Comparison of ENCODE assay signal across 17 cellular contexts in genomic region chrX:40177942-40178715, GRCh38.
DNase-seq lines count a peak whose midpoint lies in the region; ATAC-seq and TF ChIP-seq lines count a peak whose summit lies in the region.
"Had no signal": no experiment of that assay in that cellular context is flagged by ENCODE, and none has a peak within 500 bp of the region (broad histone marks: within the 10 kb centered on the region; RNA-seq: fewer than 3 reads in every experiment).

No MANE protein-coding gene starts in this region.

- ATAC-seq in activated T-cell treated with anti-CD3 and anti-CD28 coated beads, Interleukin-2, amount 50 U/mL, for 72 hours (replicated peaks in 1 of 2) = no peak
- ATAC-seq in GM23338 (no peak), GM19463 (IDR thresholded peaks at IDR 0.05; ENCODE audit: unreplicated experiment) (no peak)
- no peak for ATAC-seq in central memory CD8-positive, alpha-beta T cell (replicated peaks; ENCODE audit: extremely low read depth, poor library complexity, severe bottlenecking)
- no peak for ATAC-seq in stimulated activated memory B cell treated with anti-CD40 and anti-IgM and Interleukin-4, amounts not matched to agents 10 μg/mL and 1 μg/mL and 100 μg/mL, for 72 hours
- ATAC-seq: activated T-helper 17 cell treated with anti-CD3 and anti-CD28 coated beads, Interleukin-2, amount 50 U/mL, for 72 hours; body of pancreas; SK-N-SH treated with all-trans-retinoic acid at 6 μM for 48 hours had no signal

- H3K4me3 Mint-ChIP-seq in activated T-cell treated with anti-CD3 and anti-CD28 coated beads, Interleukin-2, amount 50 U/mL, for 72 hours = peak overlapping the region in 1 of 2 donors; percentile 49
- peak overlapping the region; percentile 29; the same call in 1 of the 3 replicates for H3K4me3 Mint-ChIP-seq in GM23338
- H3K4me3 Mint-ChIP-seq in central memory CD8-positive, alpha-beta T cell = no peak overlapping the region
- H3K4me3 Mint-ChIP-seq in stimulated activated memory B cell treated with anti-CD40 and anti-IgM and Interleukin-4, amounts not matched to agents 10 μg/mL and 1 μg/mL and 100 μg/mL, for 72 hours = no peak overlapping the region

- DNase-seq in activated T-cell treated with anti-CD3 and anti-CD28 coated beads, Interleukin-2, amount 50 U/mL, for 72 hours = no peak
- DNase-seq in activated T-cell treated with anti-CD3 and anti-CD28 coated beads for 4 hours (no peak), GM23338 (ENCODE audit: low spot score) (no peak), GM10266 (ENCODE audit: extremely low spot score) (no peak), RWPE1 (ENCODE audit: low spot score) (no peak)
- DNase-seq in central memory CD8-positive, alpha-beta T cell (ENCODE audit: low spot score in 2 of 2) = no peak
- DNase-seq: body of pancreas; DMS79 treated with DMSO at 0.1 percent for 48 hours; effector CD4-positive, alpha-beta T cell; NCI-H1092; NCI-H2227 treated with DMSO at 0.1 percent for 48 hours; WERI-Rb-1 had no signal

- H3K79me2 ChIP-seq in GM23338 (replicated peaks; ENCODE audit: insufficient read depth) = peaks cover 7% of the 10 kb centered on the region; the same call in 1 of the 2 replicates
- H3K79me2 ChIP-seq: parathyroid adenoma had no signal

- H4K20me1 ChIP-seq in GM23338 (replicated peaks; ENCODE audit: insufficient read depth) = no peaks in the 10 kb centered on the region

- peaks cover 8% of the 10 kb centered on the region; the same call in 1 of the 2 replicates for H3K4me1 ChIP-seq in GM23338 (ENCODE audit: insufficient read depth)

- no peak overlapping the region for H3K27ac ChIP-seq in GM23338 (ENCODE audit: low read depth)
- H3K27ac ChIP-seq in RWPE1 = no peak overlapping the region
- H3K27ac ChIP-seq: WERI-Rb-1 had no signal

- TF ChIP-seq CTCF in GM23338 (conservative IDR thresholded peaks at IDR 0.05; ENCODE audit: low read depth in 2 of 2) = no peak
- TF ChIP-seq CTCF in GM10266 (IDR thresholded peaks at IDR 0.05; ENCODE audit: control insufficient read depth, insufficient read depth, low read depth, missing control alignments) = no peak
- no peak for TF ChIP-seq CTCF in RWPE1 (conservative IDR thresholded peaks at IDR 0.05; ENCODE audit: low read depth)

- H3K9me3 Mint-ChIP-seq in activated T-cell treated with anti-CD3 and anti-CD28 coated beads, Interleukin-2, amount 50 U/mL, for 72 hours = peaks cover 0 to 4% of the 10 kb centered on the region in 2 donors
- H3K9me3 Mint-ChIP-seq in GM23338 = no peaks in the 10 kb centered on the region
- no peaks in the 10 kb centered on the region for H3K9me3 Mint-ChIP-seq in central memory CD8-positive, alpha-beta T cell
- H3K9me3 Mint-ChIP-seq in stimulated activated memory B cell treated with anti-CD40 and anti-IgM and Interleukin-4, amounts not matched to agents 10 μg/mL and 1 μg/mL and 100 μg/mL, for 72 hours = no peaks in the 10 kb centered on the region
- H3K9me3 Mint-ChIP-seq: activated T-helper 17 cell treated with anti-CD3 and anti-CD28 coated beads, Interleukin-2, amount 50 U/mL, for 72 hours had no signal

- POLR2A ChIA-PET in RWPE1 (lab: Yijun Ruan, JAX; ENCODE audit: low non-redundant PET) = no interaction called here

- no peaks in the 10 kb centered on the region for H3K36me3 ChIP-seq in GM23338 (ENCODE audit: insufficient read depth)
- H3K36me3 ChIP-seq: WERI-Rb-1 had no signal

- H2AFZ ChIP-seq in GM23338 = no peak overlapping the region

- no peaks in the 10 kb centered on the region for H3K9me2 ChIP-seq in GM23338 (ENCODE audit: insufficient read depth)

- H3K4me2 ChIP-seq in GM23338 = no peak overlapping the region

- peaks cover 5% of the 10 kb centered on the region; the same call in 1 of the 2 replicates for H3K27me3 ChIP-seq in GM23338 (ENCODE audit: insufficient read depth)
- H3K27me3 ChIP-seq: body of pancreas had no signal

- peaks cover under 1 to 10% of the 10 kb centered on the region in 2 donors for H3K36me3 Mint-ChIP-seq in activated T-cell treated with anti-CD3 and anti-CD28 coated beads, Interleukin-2, amount 50 U/mL, for 72 hours (ENCODE audit: insufficient read depth in 2 of 2)
- H3K36me3 Mint-ChIP-seq in GM23338 (ENCODE audit: low read depth) = no peaks in the 10 kb centered on the region
- peaks cover 17% of the 10 kb centered on the region for H3K36me3 Mint-ChIP-seq in central memory CD8-positive, alpha-beta T cell (ENCODE audit: insufficient read depth)
- H3K36me3 Mint-ChIP-seq in stimulated activated memory B cell treated with anti-CD40 and anti-IgM and Interleukin-4, amounts not matched to agents 10 μg/mL and 1 μg/mL and 100 μg/mL, for 72 hours = no peaks in the 10 kb centered on the region

- peaks cover 26% of the 10 kb centered on the region for H3K27me3 Mint-ChIP-seq in activated T-cell treated with anti-CD3 and anti-CD28 coated beads, Interleukin-2, amount 50 U/mL, for 72 hours (ENCODE audit: low read depth)
- H3K27me3 Mint-ChIP-seq in GM23338 (ENCODE audit: insufficient read depth, low read depth, poor library complexity) = peaks cover 3% of the 10 kb centered on the region
- H3K27me3 Mint-ChIP-seq in central memory CD8-positive, alpha-beta T cell = no peaks in the 10 kb centered on the region
- no peaks in the 10 kb centered on the region for H3K27me3 Mint-ChIP-seq in stimulated activated memory B cell treated with anti-CD40 and anti-IgM and Interleukin-4, amounts not matched to agents 10 μg/mL and 1 μg/mL and 100 μg/mL, for 72 hours
- H3K27me3 Mint-ChIP-seq: activated T-helper 17 cell treated with anti-CD3 and anti-CD28 coated beads, Interleukin-2, amount 50 U/mL, for 72 hours had no signal

- CTCF ChIA-PET in RWPE1 (lab: Yijun Ruan, JAX) = interaction anchor here (0.7 kb wide), 1 partner anchor 19 kb away, joined by 3 read pairs; no protein-coding TSS in a partner anchor

- H3F3A ChIP-seq in GM23338 (replicated peaks; ENCODE audit: low read depth) = no peaks in the 10 kb centered on the region

- peak overlapping the region; percentile 26 for H3K27ac Mint-ChIP-seq in activated T-cell treated with anti-CD3 and anti-CD28 coated beads, Interleukin-2, amount 50 U/mL, for 72 hours
- no peak overlapping the region for H3K27ac Mint-ChIP-seq in GM23338
- peak overlapping the region; percentile 25 for H3K27ac Mint-ChIP-seq in central memory CD8-positive, alpha-beta T cell (ENCODE audit: low read depth)
- peak overlapping the region; percentile 99 for H3K27ac Mint-ChIP-seq in stimulated activated memory B cell treated with anti-CD40 and anti-IgM and Interleukin-4, amounts not matched to agents 10 μg/mL and 1 μg/mL and 100 μg/mL, for 72 hours

- no peak overlapping the region for H3K4me3 ChIP-seq in GM23338
- H3K4me3 ChIP-seq: body of pancreas had no signal

- H3K4me1 Mint-ChIP-seq in activated T-cell treated with anti-CD3 and anti-CD28 coated beads, Interleukin-2, amount 50 U/mL, for 72 hours (ENCODE audit: low read depth) = peaks cover 24% of the 10 kb centered on the region
- H3K4me1 Mint-ChIP-seq in GM23338 = peaks cover 13% of the 10 kb centered on the region
- peaks cover 24% of the 10 kb centered on the region for H3K4me1 Mint-ChIP-seq in central memory CD8-positive, alpha-beta T cell
- H3K4me1 Mint-ChIP-seq in stimulated activated memory B cell treated with anti-CD40 and anti-IgM and Interleukin-4, amounts not matched to agents 10 μg/mL and 1 μg/mL and 100 μg/mL, for 72 hours = peaks cover 35% of the 10 kb centered on the region

TF ChIP-seq in GM23338, 12 proteins besides CTCF, POLR2A, EP300 and RAD21:
- TF ChIP-seq EZH2 (IDR thresholded peaks at IDR 0.05; ENCODE audit: low read depth, unreplicated experiment) (no peak), POLR2AphosphoS5 (IDR thresholded peaks at IDR 0.05; ENCODE audit: low read depth) (no peak), EZH2phosphoT487 (IDR thresholded peaks at IDR 0.05; ENCODE audit: unreplicated experiment) (no peak), NANOG (IDR thresholded peaks at IDR 0.05; ENCODE audit: borderline replicate concordance) (no peak), CREB1 (CRISPR knock-in tag; IDR thresholded peaks at IDR 0.05; ENCODE audit: low read depth) (no peak), STAT1 (IDR thresholded peaks at IDR 0.05; ENCODE audit: unreplicated experiment) (no peak)
